ENCODE assay signal across 9 cellular contexts in the genomic region with DNA sequence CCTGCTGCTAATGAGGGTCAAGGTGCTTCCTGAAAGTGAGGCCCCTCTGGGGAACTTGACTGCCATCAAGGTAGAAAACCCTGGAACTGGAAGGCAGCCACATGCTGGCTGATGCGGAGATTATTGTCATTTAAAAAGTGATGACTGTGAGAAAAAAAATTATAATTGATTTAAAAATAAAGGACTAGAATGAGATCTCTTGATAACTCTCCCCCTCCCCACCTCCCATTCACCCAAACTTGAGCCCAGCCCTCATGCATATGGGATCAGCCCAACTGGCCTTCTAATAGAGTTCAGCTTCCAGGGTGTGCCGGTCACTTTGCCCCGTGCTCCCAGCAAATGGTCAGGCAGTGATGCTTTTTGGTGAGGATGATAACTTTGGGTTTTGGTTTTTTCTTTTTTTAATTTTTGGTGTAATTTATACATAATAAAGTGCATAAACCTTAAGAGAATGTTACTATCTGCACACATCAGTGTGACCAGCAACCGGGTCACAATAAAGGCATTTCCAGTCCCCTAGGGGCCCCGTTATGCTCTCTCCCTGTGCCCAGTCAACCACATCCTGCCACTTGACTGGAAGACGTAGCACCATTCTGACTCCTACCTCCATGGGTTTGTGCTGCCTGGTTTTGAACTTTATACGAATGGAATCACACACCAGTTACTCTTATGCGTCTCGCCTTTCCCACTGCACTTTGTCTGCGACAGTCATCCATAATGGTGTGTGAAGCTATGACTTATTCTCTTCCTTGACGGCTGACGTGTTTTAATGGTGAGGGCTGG.
DNase-seq lines count a peak whose midpoint lies in the region; ATAC-seq and TF ChIP-seq lines count a peak whose summit lies in the region.
"Had no signal": no experiment of that assay in that cellular context is flagged by ENCODE, and none has a peak within 500 bp of the region (broad histone marks: within the 10 kb centered on the region; RNA-seq: fewer than 3 reads in every experiment).

No MANE protein-coding gene starts in this region.

- no peaks in the 10 kb centered on the region for H3K27me3 Mint-ChIP-seq in HFFc6 (ENCODE audit: insufficient read depth)

- ATAC-seq in HG02759 (IDR thresholded peaks at IDR 0.05; ENCODE audit: unreplicated experiment), result no peak

- intact Hi-C loops in stomach (cut with DNase I; ENCODE audit: low total_unique reads), result no loop called here

- CTCF ChIA-PET in GM10248 (lab: Yijun Ruan, JAX), result interaction anchor here (0.7 to 8.0 kb wide), 13 partner anchors 12 to 1001 kb away, joined by 3 to 252 read pairs (median 4); no protein-coding TSS in a partner anchor

- TF ChIP-seq POLR2A in stomach (IDR thresholded peaks at IDR 0.05), result no peak

- no peaks in the 10 kb centered on the region for H3K9me3 ChIP-seq in stomach

- WGBS in stomach, 5 donors, result 62 to 87% (median 79%) methylated on average over 12 of the region's 12 CpGs

- TF ChIP-seq CTCF in HFFc6 (IDR thresholded peaks at IDR 0.05) (no peak), stomach (IDR thresholded peaks at IDR 0.05) (no peak), GM10248 (IDR thresholded peaks at IDR 0.05; ENCODE audit: control extremely low read depth, extremely low read depth, low read depth, missing control alignments) (no peak)

- H3K9me3 Mint-ChIP-seq in HFFc6, result no peaks in the 10 kb centered on the region

- no peak overlapping the region for H3K4me3 ChIP-seq in stomach

- H3K4me1 Mint-ChIP-seq in HFFc6 (ENCODE audit: low read depth), result peaks cover 43% of the 10 kb centered on the region

- peak overlapping the region; percentile 71 for H3K4me3 Mint-ChIP-seq in HFFc6

- peak overlapping the region; percentile 66 to 84 (median 81) for H3K27ac ChIP-seq in stomach

- POLR2A ChIA-PET in GM10248 (lab: Yijun Ruan, JAX), result no interaction called here

- H3K4me1 ChIP-seq in stomach, result peaks cover 3 to 35% (median 25%) of the 10 kb centered on the region in 4 donors

- H3K27ac Mint-ChIP-seq in HFFc6, result peak overlapping the region; percentile 93

- no peak for TF ChIP-seq EP300 in stomach (IDR thresholded peaks at IDR 0.05)

- H3K36me3 Mint-ChIP-seq in HFFc6 (ENCODE audit: low read depth), result no peaks in the 10 kb centered on the region

- no peaks in the 10 kb centered on the region for H3K27me3 ChIP-seq in stomach

- H3K36me3 ChIP-seq in stomach, result no peaks in the 10 kb centered on the region

- DNase-seq in HFFc6 (no peak), UCSD-AML1 (lab: John Stamatoyannopoulos, UW; ENCODE audit: unreplicated experiment) (peak; percentile 48), left kidney (ENCODE audit: low read depth, low spot score) (peak; percentile 48), stomach (no peak), GM10248 (ENCODE audit: extremely low spot score) (no peak), NCI-H1694 treated with DMSO at 0.1 percent for 48 hours (lab: John Stamatoyannopoulos, UW) (no peak)
- DNase-seq in activated CD4-positive, alpha-beta T cell treated with anti-CD3 and anti-CD28 coated beads, Interleukin-2, amount 50 U/mL, for 4 hours, result no peak
- DNase-seq: activated effector memory CD4-positive, alpha-beta T cell treated with Interleukin-2 at 50 U/mL for 16 hours had no signal

Comparison
In these comparisons a context has a peak if more than half of its experiments do, and no peak if none do; other contexts are left out.
1. DNase-seq: peak in UCSD-AML1 (single experiment) and left kidney (single experiment); none in HFFc6 (single experiment), stomach (single experiment), activated CD4-positive, alpha-beta T cell treated with anti-CD3 and anti-CD28 coated beads, Interleukin-2, amount 50 U/mL, for 4 hours (0 of 2), GM10248 (single experiment) and NCI-H1694 treated with DMSO at 0.1 percent for 48 hours (single experiment).